20 cellular contexts compared by ENCODE assay signal in the genomic region with DNA sequence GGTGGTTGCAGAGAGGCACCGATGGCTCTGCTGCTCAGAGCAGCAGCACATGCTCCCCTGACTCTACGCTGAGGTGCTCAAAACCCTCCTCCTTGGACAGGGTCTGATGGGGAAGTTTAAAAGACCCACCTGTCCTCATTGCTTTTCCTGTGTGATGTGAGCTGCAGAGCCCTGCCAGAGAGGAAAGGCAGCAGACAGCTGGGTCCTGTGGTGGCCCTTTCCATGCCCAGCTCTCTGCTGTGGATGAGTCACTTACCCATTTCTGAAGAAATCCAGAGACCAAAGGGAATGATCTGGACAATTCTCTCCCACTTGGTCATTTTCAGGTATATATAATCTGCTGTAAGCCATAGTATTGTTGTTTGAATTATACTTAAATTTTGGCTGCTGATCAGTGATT.
"Had no signal": no experiment of that assay in that cellular context is flagged by ENCODE, and none has a peak within 500 bp of the region (broad histone marks: within the 10 kb centered on the region; RNA-seq: fewer than 3 reads in every experiment).

No MANE protein-coding gene starts in this region.

- H3K4me2 ChIP-seq: smooth muscle cell had no signal

- H3K27ac ChIP-seq: epithelial cell of prostate, esophagus muscularis mucosa, heart left ventricle, neutrophil, ovary, right atrium auricular region, suprapubic skin, tibial artery, upper lobe of right lung, vagina had no signal

- H3K4me3 ChIP-seq: esophagus muscularis mucosa, heart left ventricle, ovary, right atrium auricular region, smooth muscle cell, suprapubic skin, tibial artery, upper lobe of right lung, vagina had no signal

- H3K4me1 ChIP-seq: esophagus muscularis mucosa, heart left ventricle, right atrium auricular region, suprapubic skin, tibial artery, upper lobe of right lung, vagina had no signal

- H3K36me3 ChIP-seq: esophagus muscularis mucosa, heart left ventricle, neutrophil, ovary, right atrium auricular region, suprapubic skin, tibial artery, vagina had no signal

- H3K36me3 Mint-ChIP-seq: naive thymus-derived CD8-positive, alpha-beta T cell; stimulated activated effector memory CD8-positive, alpha-beta T cell treated with anti-CD3 and anti-CD28 coated beads, Interleukin-12 subunit alpha, Interleukin-12 subunit beta, amount 100 ng/mL, for 72 hours had no signal

- ATAC-seq: effector memory CD8-positive, alpha-beta T cell; heart left ventricle; naive thymus-derived CD8-positive, alpha-beta T cell; stimulated activated effector memory CD8-positive, alpha-beta T cell treated with anti-CD3 and anti-CD28 coated beads, Interleukin-12 subunit alpha, Interleukin-12 subunit beta, amount 100 ng/mL, for 72 hours; stimulated activated naive CD8-positive, alpha-beta T cell treated with anti-CD3 and anti-CD28 coated beads, Interleukin-15, Interleukin-2, amounts not matched to agents 100 U/mL and 50 U/mL, for 24 hours; upper lobe of right lung had no signal

- H3K4me1 Mint-ChIP-seq: naive thymus-derived CD8-positive, alpha-beta T cell had no signal

- H3K27ac Mint-ChIP-seq: effector memory CD8-positive, alpha-beta T cell; naive thymus-derived CD8-positive, alpha-beta T cell; stimulated activated effector memory CD8-positive, alpha-beta T cell treated with anti-CD3 and anti-CD28 coated beads, Interleukin-12 subunit alpha, Interleukin-12 subunit beta, amount 100 ng/mL, for 72 hours had no signal

- DNase-seq: effector memory CD8-positive, alpha-beta T cell; foreskin melanocyte; heart left ventricle; hippocampal formation; mesendoderm; naive thymus-derived CD8-positive, alpha-beta T cell; ovary; stimulated activated CD4-positive, alpha-beta T cell treated with anti-CD3 and anti-CD28 coated beads, Interleukin-4, amount 100 ng/mL, for 1 hour; stimulated activated CD8-positive, alpha-beta memory T cell treated with anti-CD3 and anti-CD28 coated beads, Interleukin-4, amount 100 ng/mL, for 48 hours; stimulated activated naive CD8-positive, alpha-beta T cell treated with anti-CD3 and anti-CD28 coated beads, Interleukin-15, Interleukin-2, amounts not matched to agents 100 U/mL and 50 U/mL, for 24 hours; tibial artery; upper lobe of right lung had no signal

- H3K27me3 ChIP-seq: esophagus muscularis mucosa, ovary, right atrium auricular region, upper lobe of right lung, vagina had no signal

- H3K9me3 Mint-ChIP-seq: effector memory CD8-positive, alpha-beta T cell; naive thymus-derived CD8-positive, alpha-beta T cell; stimulated activated effector memory CD8-positive, alpha-beta T cell treated with anti-CD3 and anti-CD28 coated beads, Interleukin-12 subunit alpha, Interleukin-12 subunit beta, amount 100 ng/mL, for 72 hours had no signal

- H3K9me3 ChIP-seq: esophagus muscularis mucosa, heart left ventricle, neutrophil, ovary, right atrium auricular region, suprapubic skin, tibial artery, upper lobe of right lung, vagina had no signal

- H3K4me3 Mint-ChIP-seq: effector memory CD8-positive, alpha-beta T cell; naive thymus-derived CD8-positive, alpha-beta T cell; stimulated activated effector memory CD8-positive, alpha-beta T cell treated with anti-CD3 and anti-CD28 coated beads, Interleukin-12 subunit alpha, Interleukin-12 subunit beta, amount 100 ng/mL, for 72 hours had no signal
